8 cellular contexts compared by ENCODE assay signal in genomic region chr22:35518781-35519180, GRCh38. TPM values are rescaled to one million over a fixed set of nuclear protein-coding genes. Genes with fewer than 3 reads are reported as not detected.
"Had no signal": no experiment of that assay in that cellular context is flagged by ENCODE, and none has a peak within 500 bp of the region (broad histone marks: within the 10 kb centered on the region; RNA-seq: fewer than 3 reads in every experiment).

No MANE protein-coding gene starts in this region.

- ATAC-seq: HCT116, K562 had no signal

- H3K9ac ChIP-seq: GM23248 had no signal

- H3K27ac ChIP-seq: GM23248 had no signal

- H3K27ac Mint-ChIP-seq: HFFc6 had no signal

- H3K9me3 ChIP-seq: HAP-1 had no signal

- H3K36me3 ChIP-seq: HAP-1 had no signal

- H2AFZ ChIP-seq: GM23248 had no signal

- H3K4me3 ChIP-seq: GM23248, HAP-1, K562 had no signal

- H3K9me3 Mint-ChIP-seq: HFFc6 had no signal

- DNase-seq: GOT3, H7, HFFc6, IMR-90 had no signal

- H3K4me3 Mint-ChIP-seq: HFFc6 had no signal

RNA-seq across cellular contexts. Expression of gene RASD2, which starts 21.9 kb away (rescaled TPM):
- polyA plus RNA-seq: K562 had no signal
